ENCODE assay signal across 15 cellular contexts in the genomic region with DNA sequence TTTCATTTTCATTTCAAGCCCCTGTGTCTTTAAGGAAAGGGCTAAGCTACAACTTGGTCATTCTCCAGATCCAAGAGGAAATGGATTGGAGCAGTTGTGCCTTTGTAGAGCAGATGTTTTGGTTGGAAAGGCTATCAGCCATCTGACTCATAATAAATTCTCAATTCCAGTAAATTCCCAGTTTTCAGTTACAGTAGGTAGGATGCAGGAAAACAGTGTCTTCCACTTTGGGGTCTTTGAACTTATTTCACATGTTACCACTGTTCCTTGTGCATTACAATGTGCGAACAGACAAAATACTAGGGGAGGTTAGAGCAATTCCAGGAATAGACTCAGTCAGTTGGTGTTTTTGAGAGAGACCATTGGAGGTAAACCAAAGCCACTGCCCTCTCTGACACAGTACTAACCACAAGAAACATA.
DNase-seq lines count a peak whose midpoint lies in the region; ATAC-seq, FAIRE-seq and TF ChIP-seq lines count a peak whose summit lies in the region.
"Had no signal": no experiment of that assay in that cellular context is flagged by ENCODE, and none has a peak within 500 bp of the region (broad histone marks: within the 10 kb centered on the region; RNA-seq: fewer than 3 reads in every experiment).

No MANE protein-coding gene starts in this region.

- no peaks in the 10 kb centered on the region for H3K36me3 ChIP-seq in ACC112 (ENCODE audit: insufficient read depth, low read length)
- no peaks in the 10 kb centered on the region for H3K36me3 ChIP-seq in endothelial cell of umbilical vein (ENCODE audit: control insufficient read depth in 2 of 2, extremely low read depth in 1 of 2, insufficient read depth in 2 of 2, low read length in 2 of 2)
- H3K36me3 ChIP-seq: BLaER1, tibial nerve had no signal

- POLR2A ChIA-PET in endothelial cell of umbilical vein (lab: Charles Lee), result interaction anchor here (0.9 to 1.3 kb wide), 2 partner anchors 14 to 290 kb away, joined by 3 to 4 read pairs; a partner anchor contains a TSS

- H3K9me3 ChIP-seq in endothelial cell of umbilical vein (replicated peaks; ENCODE audit: control insufficient read depth, insufficient read depth, low read length), result no peaks in the 10 kb centered on the region
- H3K9me3 ChIP-seq: tibial nerve had no signal

- no peaks in the 10 kb centered on the region for H4K20me1 ChIP-seq in endothelial cell of umbilical vein (replicated peaks; ENCODE audit: control insufficient read depth, extremely low read depth, insufficient read depth, low read length)
- H4K20me1 ChIP-seq: BLaER1 had no signal

- peak overlapping the region; percentile 41 for H3K9ac ChIP-seq in endothelial cell of umbilical vein (replicated peaks; ENCODE audit: extremely low read depth, insufficient read depth, low read length)
- H3K9ac ChIP-seq: BLaER1 had no signal

- DNase-seq in M059J (ENCODE audit: low read depth) (peak; percentile 74), endothelial cell of umbilical vein (ENCODE audit: low read depth, low spot score) (peak; percentile 91), omental fat pad (ENCODE audit: low spot score) (no peak), NCI-H2227 (lab: John Stamatoyannopoulos, UW; ENCODE audit: unreplicated experiment) (no peak)
- DNase-seq: activated CD4-positive, alpha-beta T cell treated with anti-CD3 and anti-CD28 coated beads for 36 hours; amniotic stem cell; H9; small intestine had no signal

- peak; percentile 48 for ATAC-seq in omental fat pad (ENCODE audit: low FRiP score)
- ATAC-seq in GM18907 (IDR thresholded peaks at IDR 0.05; ENCODE audit: unreplicated experiment), result no peak
- no peak for ATAC-seq in HG03439 (IDR thresholded peaks at IDR 0.05; ENCODE audit: unreplicated experiment)
- no peak for ATAC-seq in HG03196 (IDR thresholded peaks at IDR 0.05; ENCODE audit: unreplicated experiment)
- ATAC-seq: activated CD4-positive, alpha-beta T cell treated with anti-CD3 and anti-CD28 coated beads for 36 hours had no signal

- TF ChIP-seq POLR2A in endothelial cell of umbilical vein (IDR thresholded peaks at IDR 0.05; ENCODE audit: low read depth, low read length), result peak; percentile 48

- H2AFZ ChIP-seq in ACC112 (ENCODE audit: low read length, unreplicated experiment) (peak overlapping the region; percentile 71), endothelial cell of umbilical vein (ENCODE audit: low read depth, low read length) (peak overlapping the region; percentile 2)

- dilution Hi-C loops in endothelial cell of umbilical vein (cut with MboI; ENCODE audit: extremely low pct_ligation_motif_present, low sequenced_read_pairs), result no loop called here

- H3K79me2 ChIP-seq in ACC112 (ENCODE audit: control insufficient read depth, insufficient read depth, low read length, unreplicated experiment) (no peaks in the 10 kb centered on the region), endothelial cell of umbilical vein (ENCODE audit: control insufficient read depth, insufficient read depth, low read length) (no peaks in the 10 kb centered on the region)

- H3K9me1 ChIP-seq in endothelial cell of umbilical vein (replicated peaks; ENCODE audit: control insufficient read depth, extremely low read depth, insufficient read depth, low read length), result no peaks in the 10 kb centered on the region

- no TSS peak for BruUV-seq in endothelial cell of umbilical vein (replicated peaks; lab: Mats Ljungman, UMichigan)

- no peaks in the 10 kb centered on the region for H3K27me3 ChIP-seq in ACC112 (ENCODE audit: insufficient read depth, low read length)
- H3K27me3 ChIP-seq in endothelial cell of umbilical vein (ENCODE audit: control insufficient read depth in 2 of 2, insufficient read depth in 2 of 2, low read length in 2 of 2), result no peaks in the 10 kb centered on the region
- H3K27me3 ChIP-seq: BLaER1, tibial nerve had no signal

- CTCF ChIA-PET in endothelial cell of umbilical vein (lab: Charles Lee), result interaction anchor here (0.8 to 2.1 kb wide), 13 partner anchors 10 to 399 kb away, joined by 3 to 5 read pairs (median 4); no protein-coding TSS in a partner anchor

- intact Hi-C loops in endothelial cell of umbilical vein (cut with micrococcal nuclease), result loop anchor here (1.0 to 5.0 kb wide), 5 partner anchors 22 to 400 kb away; no protein-coding TSS in a partner anchor

- peak; percentile 86 for FAIRE-seq in endothelial cell of umbilical vein (lab: Jason Lieb, UNC)
- FAIRE-seq: GM18507, small intestine had no signal

- TF ChIP-seq CTCF in endothelial cell of umbilical vein (IDR thresholded peaks at IDR 0.05; ENCODE audit: extremely low read depth in 1 of 2, insufficient read depth in 1 of 2, low read depth in 1 of 2, low read length in 2 of 2) (no peak), omental fat pad (IDR thresholded peaks at IDR 0.05) (no peak)

- H3K4me3 ChIP-seq in ACC112 (ENCODE audit: low read depth, low read length) (peak overlapping the region; percentile 59), endothelial cell of umbilical vein (replicated peaks in 1 of 3; ENCODE audit: insufficient read depth in 1 of 3, low read depth in 1 of 3, low read length in 3 of 3) (peak overlapping the region in 1 of 3 experiments; percentile 29)
- H3K4me3 ChIP-seq: BLaER1, tibial nerve had no signal

- peak overlapping the region; percentile 82 for H3K27ac ChIP-seq in ACC112 (ENCODE audit: low read depth, low read length)
- peak overlapping the region; percentile 63 for H3K27ac ChIP-seq in endothelial cell of umbilical vein (ENCODE audit: insufficient read depth, low read depth, low read length)
- H3K27ac ChIP-seq: BLaER1 had no signal

- H3K4me1 ChIP-seq in ACC112 (ENCODE audit: control insufficient read depth, insufficient read depth, low read length, unreplicated experiment) (peaks cover 37% of the 10 kb centered on the region), endothelial cell of umbilical vein (ENCODE audit: control insufficient read depth, extremely low read depth, insufficient read depth, low read length) (peaks cover 23% of the 10 kb centered on the region)
- H3K4me1 ChIP-seq: BLaER1 had no signal

- peak overlapping the region; percentile 84 for H3K4me2 ChIP-seq in endothelial cell of umbilical vein (ENCODE audit: insufficient read depth, low read length)
- H3K4me2 ChIP-seq: BLaER1 had no signal

TF ChIP-seq in endothelial cell of umbilical vein, 7 proteins besides CTCF, POLR2A, EP300 and RAD21:
- TF ChIP-seq GATA2 (IDR thresholded peaks at IDR 0.05; ENCODE audit: insufficient read depth, insufficient read length, low read depth, low read length), result peak; percentile 72
- peak; percentile 59 for TF ChIP-seq POLR2AphosphoS5 (IDR thresholded peaks at IDR 0.05; ENCODE audit: insufficient read depth, low read depth, low read length)
- TF ChIP-seq FOS (IDR thresholded peaks at IDR 0.05; ENCODE audit: borderline replicate concordance, insufficient read depth, low read length), result peak; percentile 80
- TF ChIP-seq, protein P1, sequence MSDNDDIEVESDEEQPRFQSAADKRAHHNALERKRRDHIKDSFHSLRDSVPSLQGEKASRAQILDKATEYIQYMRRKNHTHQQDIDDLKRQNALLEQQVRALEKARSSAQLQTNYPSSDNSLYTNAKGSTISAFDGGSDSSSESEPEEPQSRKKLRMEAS (IDR thresholded peaks at IDR 0.05; ENCODE audit: insufficient read depth, insufficient read length), result no peak
- no peak for TF ChIP-seq MYC (IDR thresholded peaks at IDR 0.05; ENCODE audit: low read depth, low read length)
- TF ChIP-seq EZH2 (IDR thresholded peaks at IDR 0.05; ENCODE audit: borderline replicate concordance, low read depth, low read length, severe bottlenecking), result no peak
- peak; percentile 86 for TF ChIP-seq JUN (IDR thresholded peaks at IDR 0.05; ENCODE audit: borderline replicate concordance, insufficient read depth, insufficient read length, low read depth)

Comparison
In these comparisons a context has a peak if more than half of its experiments do, and no peak if none do; other contexts are left out.
1. DNase-seq: peak in M059J (single experiment) and endothelial cell of umbilical vein (single experiment); none in omental fat pad (single experiment) and NCI-H2227 (single experiment).